ENCODE assay signal across 8 cellular contexts in the genomic region with DNA sequence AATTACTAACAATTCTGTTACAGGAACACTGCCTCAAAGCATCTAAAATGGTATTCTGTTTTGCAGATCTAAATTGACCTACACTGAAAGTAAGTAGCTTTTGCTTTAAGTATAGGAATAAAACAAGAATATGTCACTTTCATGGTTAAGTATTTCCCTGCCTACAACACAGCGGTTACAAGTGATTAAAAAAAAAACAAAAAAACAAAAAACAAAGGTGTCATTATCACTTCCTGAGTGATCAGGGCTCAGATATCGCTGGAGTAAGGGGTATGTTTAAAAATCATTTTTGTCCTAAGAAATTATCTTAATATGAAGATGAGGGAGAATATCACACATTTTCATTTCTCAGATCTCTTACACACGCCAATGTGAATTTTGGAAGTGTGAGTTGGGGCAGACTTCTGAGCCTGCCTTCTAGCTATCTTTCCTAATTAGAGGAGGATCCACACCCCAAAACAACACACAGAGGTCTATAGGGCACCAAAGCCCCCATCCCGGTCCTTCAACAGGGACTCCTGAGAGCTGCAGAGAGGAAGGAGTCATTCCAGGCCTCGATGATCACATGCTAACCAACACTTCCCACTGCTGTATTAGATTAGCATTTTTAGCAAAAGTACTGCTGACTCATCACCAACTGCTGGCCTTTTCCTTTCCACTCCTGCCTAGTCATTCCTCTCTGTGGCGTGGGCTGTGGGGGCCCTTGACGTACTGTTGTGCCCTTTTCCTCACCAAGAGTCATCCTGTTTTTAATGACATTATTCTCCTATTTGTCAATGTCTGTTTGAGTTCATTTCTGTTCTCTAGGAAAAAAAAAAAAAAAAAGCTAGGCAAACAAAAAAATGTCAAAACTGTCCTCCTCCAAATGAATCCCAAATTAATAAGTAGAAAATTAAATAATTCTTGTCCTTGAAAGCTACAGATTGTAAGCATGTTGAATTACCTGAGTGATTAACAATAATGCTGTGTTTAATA. TPM values are rescaled to one million over a fixed set of nuclear protein-coding genes. Genes with fewer than 3 reads are reported as not detected.
A peak's percentile ranks its signal among the peaks of the same experiment; 100 is the strongest.
DNase-seq lines count a peak whose midpoint lies in the region; ATAC-seq and TF ChIP-seq lines count a peak whose summit lies in the region.

No MANE protein-coding gene starts in this region.

- no peak overlapping the region for H3K4me3 ChIP-seq in choroid plexus epithelial cell (ENCODE audit: low read depth, low read length)

- no peaks in the 10 kb centered on the region for H3K9me3 ChIP-seq in T-helper 17 cell (ENCODE audit: control insufficient read depth, low read length, poor library complexity, severe bottlenecking)

- peaks cover 6% of the 10 kb centered on the region for H3K4me1 Mint-ChIP-seq in T-helper 17 cell

- no peaks in the 10 kb centered on the region for H3K27me3 Mint-ChIP-seq in T-helper 17 cell

- no peak overlapping the region for H3K27ac Mint-ChIP-seq in T-helper 17 cell

- no peaks in the 10 kb centered on the region for H3K36me3 Mint-ChIP-seq in T-helper 17 cell (ENCODE audit: low read depth)

- DNase-seq in DMS53 (lab: John Stamatoyannopoulos, UW) (peak; percentile 32), DMS53 treated with DMSO at 0.1 percent for 48 hours (lab: John Stamatoyannopoulos, UW; ENCODE audit: unreplicated experiment) (no peak), T1000 (lab: John Stamatoyannopoulos, UW) (peak; percentile 54), choroid plexus epithelial cell (ENCODE audit: low read depth) (peak; percentile 95), medulla oblongata (ENCODE audit: extremely low spot score) (peak; percentile 92), T-helper 17 cell (no peak)
- peak; percentile 79 for DNase-seq in stimulated activated CD8-positive, alpha-beta memory T cell treated with anti-CD3 and anti-CD28 coated beads, Interleukin-4, amount 100 ng/mL, for 48 hours

- H3K4me3 Mint-ChIP-seq in T-helper 17 cell = no peak overlapping the region

- TF ChIP-seq CTCF in choroid plexus epithelial cell (conservative IDR thresholded peaks at IDR 0.05; ENCODE audit: low read depth, low read length) = no peak

- peak; percentile 77 for ATAC-seq in HG02981 (IDR thresholded peaks at IDR 0.05; ENCODE audit: unreplicated experiment)
- ATAC-seq in T-helper 17 cell = no peak

RNA-seq across cellular contexts. Expression of gene PRTFDC1, which starts 31.2 kb away (rescaled TPM):
- 1 to 10 TPM in 1 of 2 donors, under 1 TPM in 1; 0.40 to 3.6 TPM for total RNA-seq in T-helper 17 cell

Comparison
In these comparisons a context has a peak if more than half of its experiments do, and no peak if none do; other contexts are left out.
1. DNase-seq: peak in DMS53 (single experiment), T1000 (single experiment), choroid plexus epithelial cell (single experiment), medulla oblongata (single experiment) and stimulated activated CD8-positive, alpha-beta memory T cell treated with anti-CD3 and anti-CD28 coated beads, Interleukin-4, amount 100 ng/mL, for 48 hours (single experiment); none in DMS53 treated with DMSO at 0.1 percent for 48 hours (single experiment) and T-helper 17 cell (0 of 3).